20 cellular contexts compared by ENCODE assay signal in the genomic region with DNA sequence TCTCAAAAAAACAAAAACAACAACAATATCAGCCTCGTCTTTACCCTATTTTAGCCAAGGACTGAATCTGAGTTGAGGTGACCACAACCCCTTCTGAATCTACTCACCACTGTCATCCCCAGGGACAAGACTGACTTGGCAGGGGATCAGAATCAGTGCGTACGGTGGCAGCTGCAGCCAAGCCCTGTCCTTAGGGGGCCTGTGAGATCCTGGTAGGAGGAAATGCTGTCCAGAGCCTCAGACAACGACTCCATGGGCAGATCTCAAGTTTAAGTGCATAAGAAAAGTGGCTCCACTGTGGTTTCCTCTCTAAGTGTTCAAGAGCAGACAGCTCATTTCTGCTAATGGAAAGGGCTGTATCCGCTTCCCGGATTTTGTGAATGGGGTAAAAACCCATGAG. TPM values are rescaled to one million over a fixed set of nuclear protein-coding genes. Genes with fewer than 3 reads are reported as not detected.
DNase-seq lines count a peak whose midpoint lies in the region; ATAC-seq and TF ChIP-seq lines count a peak whose summit lies in the region.
"Had no signal": no experiment of that assay in that cellular context is flagged by ENCODE, and none has a peak within 500 bp of the region (broad histone marks: within the 10 kb centered on the region; RNA-seq: fewer than 3 reads in every experiment).

No MANE protein-coding gene starts in this region.

- DNase-seq in NCI-H2227 (lab: John Stamatoyannopoulos, UW; ENCODE audit: unreplicated experiment): peak; percentile 6
- no peak for DNase-seq in NCI-H2227 treated with DMSO at 0.1 percent for 48 hours (lab: John Stamatoyannopoulos, UW)
- peak; percentile 22 for DNase-seq in NCI-H2107 (lab: John Stamatoyannopoulos, UW)
- DNase-seq in fibroblast of lung (ENCODE audit: low read depth in 2 of 2): no peak
- DNase-seq in spleen: peak; percentile 6
- no peak for DNase-seq in activated T-cell treated with anti-CD3 and anti-CD28 coated beads, Interleukin-2, amount 50 U/mL, for 1 hour
- DNase-seq: activated CD4-positive, alpha-beta T cell treated with anti-CD3 and anti-CD28 coated beads, Interleukin-2, amount 50 U/mL, for 1 hour; activated naive CD4-positive, alpha-beta T cell; amygdala; DND-41; GM23248; NCI-H1930; NCI-H524 treated with DMSO at 0.1 percent for 48 hours; PC-3; psoas muscle had no signal

- H3K36me3 ChIP-seq in fibroblast of lung (ENCODE audit: control insufficient read depth, insufficient read depth, low read length) (no peaks in the 10 kb centered on the region), spleen (no peaks in the 10 kb centered on the region)
- H3K36me3 ChIP-seq: thoracic aorta had no signal

- ATAC-seq in GM19395 (IDR thresholded peaks at IDR 0.05; ENCODE audit: unreplicated experiment): no peak
- ATAC-seq in GM21528 (IDR thresholded peaks at IDR 0.05; ENCODE audit: low FRiP score, unreplicated experiment): no peak
- ATAC-seq: natural killer cell treated with Interleukin-12 subunit alpha and Interleukin-12 subunit beta and Interleukin-15 and Interleukin-18, amount 100 ng/mL, for 72 hours; PC-3; psoas muscle; SK-N-SH treated with all-trans-retinoic acid at 6 μM for 48 hours had no signal

- H3K79me2 ChIP-seq in fibroblast of lung (ENCODE audit: control insufficient read depth, insufficient read depth, low read length): no peaks in the 10 kb centered on the region

- no peak for TF ChIP-seq POLR2A in spleen (IDR thresholded peaks at IDR 0.05)

- H3K27me3 ChIP-seq in fibroblast of lung (ENCODE audit: control insufficient read depth, insufficient read depth, low read length) (no peaks in the 10 kb centered on the region), spleen (replicated peaks in 1 of 7) (peaks cover 0 to 5% (median 0%) of the 10 kb centered on the region in 7 donors)

- H4K20me1 ChIP-seq in fibroblast of lung (ENCODE audit: control insufficient read depth, extremely low read depth, insufficient read depth, low read length): no peaks in the 10 kb centered on the region

- no peaks in the 10 kb centered on the region for H3K4me1 ChIP-seq in fibroblast of lung (ENCODE audit: control insufficient read depth, extremely low read depth, insufficient read depth, low read length)
- no peaks in the 10 kb centered on the region for H3K4me1 ChIP-seq in spleen
- H3K4me1 ChIP-seq: psoas muscle had no signal

- no peaks in the 10 kb centered on the region for H3K9me3 ChIP-seq in fibroblast of lung (ENCODE audit: control insufficient read depth, insufficient read depth, low read depth, low read length)
- no peaks in the 10 kb centered on the region for H3K9me3 ChIP-seq in spleen
- H3K9me3 ChIP-seq: psoas muscle, thoracic aorta had no signal

- intact Hi-C loops in spleen (cut with DNase I; ENCODE audit: low total_unique reads): no loop called here

- H3K4me3 ChIP-seq in fibroblast of lung (replicated peaks in 1 of 4; ENCODE audit: control extremely low read depth in 1 of 4, insufficient read depth in 1 of 4, low read depth in 3 of 4, low read length in 4 of 4) (no peak overlapping the region), spleen (no peak overlapping the region)
- H3K4me3 ChIP-seq: GM23248, psoas muscle, thoracic aorta had no signal

- peak overlapping the region; percentile 10 for H2AFZ ChIP-seq in fibroblast of lung (ENCODE audit: low read length)
- H2AFZ ChIP-seq: GM23248 had no signal

- no peak overlapping the region for H3K9ac ChIP-seq in fibroblast of lung (ENCODE audit: insufficient read depth, low read length)
- H3K9ac ChIP-seq: GM23248 had no signal

- H3K27ac ChIP-seq in fibroblast of lung (ENCODE audit: insufficient read depth, low read length) (no peak overlapping the region), spleen (no peak overlapping the region)
- H3K27ac ChIP-seq: GM23248, psoas muscle, thoracic aorta had no signal

- TF ChIP-seq CTCF in fibroblast of lung (conservative IDR thresholded peaks at IDR 0.05 in 1 of 2, IDR thresholded peaks at IDR 0.05 in 1 of 2; ENCODE audit: low read depth in 1 of 2, low read length in 2 of 2) (no peak), spleen (IDR thresholded peaks at IDR 0.05 in 8 of 11, conservative IDR thresholded peaks at IDR 0.05 in 3 of 11) (no peak)

- WGBS in spleen, 5 donors: 50 to 62% (median 56%) methylated on average over 4 to 6 of the region's 6 CpGs

- no peak overlapping the region for H3K4me2 ChIP-seq in fibroblast of lung (ENCODE audit: extremely low read depth, insufficient read depth, low read length)

RNA-seq across cellular contexts. Expression of a gene that starts 22.4 kb away (rescaled TPM):
- total RNA-seq in fibroblast of lung: 24.4 and 39.1 TPM in 2 replicates
- polyA plus RNA-seq in fibroblast of lung: 38.6 and 73.3 TPM in 2 replicates
- polyA plus RNA-seq in fibroblast of lung (2012): 26.6 and 66.0 TPM in 2 replicates
- polyA minus RNA-seq in fibroblast of lung (ENCODE audit: low replicate concordance): 44.2 and 57.2 TPM in 2 replicates
- total RNA-seq in spleen: 10 to 100 TPM in 6 of 7 donors, 1 to 10 TPM in 1; 9.6 to 28.1 (median 21.0) TPM
- 1 to 10 TPM; 2.5 to 4.8 (median 3.5) TPM for polyA plus RNA-seq in spleen

RNA-seq across cellular contexts. Expression of a gene that starts 53.9 kb away (rescaled TPM):
- total RNA-seq in fibroblast of lung (19.8 and 20.1 TPM in 2 replicates), spleen (10 to 100 TPM; 10.5 to 14.6 (median 12.2) TPM)
- polyA plus RNA-seq in fibroblast of lung (15.5 and 22.5 TPM in 2 replicates), spleen (10 to 100 TPM in 2 of 3 donors, 1 to 10 TPM in 1; 6.3 to 10.3 (median 10.2) TPM)
- polyA plus RNA-seq in fibroblast of lung (2012): 12.4 and 15.3 TPM in 2 replicates
- polyA minus RNA-seq in fibroblast of lung (ENCODE audit: low replicate concordance): 4.8 and 8.0 TPM in 2 replicates

Comparison
In these comparisons a context has a peak if more than half of its experiments do, and no peak if none do; other contexts are left out.
1. DNase-seq: peak in NCI-H2227 (single experiment), NCI-H2107 (single experiment) and spleen (single experiment); none in NCI-H2227 treated with DMSO at 0.1 percent for 48 hours (single experiment), fibroblast of lung (0 of 2) and activated T-cell treated with anti-CD3 and anti-CD28 coated beads, Interleukin-2, amount 50 U/mL, for 1 hour (single experiment).